ENCODE assay signal across 21 cellular contexts in genomic region chr2:27776696-27777095, GRCh38. TPM values are rescaled to one million over a fixed set of nuclear protein-coding genes. Genes with fewer than 3 reads are reported as not detected.
A peak's percentile ranks its signal among the peaks of the same experiment; 100 is the strongest.
DNase-seq lines count a peak whose midpoint lies in the region; ATAC-seq and TF ChIP-seq lines count a peak whose summit lies in the region.
"Had no signal": no experiment of that assay in that cellular context is flagged by ENCODE, and none has a peak within 500 bp of the region (broad histone marks: within the 10 kb centered on the region; RNA-seq: fewer than 3 reads in every experiment).

No MANE protein-coding gene starts in this region.

- TF ChIP-seq CTCF in MCF 10A (IDR thresholded peaks at IDR 0.05; ENCODE audit: unreplicated experiment) (no peak), breast epithelium (IDR thresholded peaks at IDR 0.05) (no peak), transverse colon (IDR thresholded peaks at IDR 0.05) (no peak)

- H3K36me3 Mint-ChIP-seq in MCF 10A (ENCODE audit: insufficient read depth, unreplicated experiment): peaks cover 89% of the 10 kb centered on the region

- WGBS in transverse colon (ENCODE audit: low coverage in 1 of 2), 2 donors: 83% methylated on average over 3 of the region's 3 CpGs

- in situ Hi-C loops in transverse colon (cut with MboI; ENCODE audit: low pct_ligation_motif_present in 1 of 4, low pct_unique_long_range_greater_than_20kb in 1 of 4, low sequenced_read_pairs in 3 of 4): no loop called here

- no peaks in the 10 kb centered on the region for H3K27me3 Mint-ChIP-seq in MCF 10A (ENCODE audit: insufficient read depth, unreplicated experiment)
- H3K27me3 Mint-ChIP-seq: activated naive CD4-positive, alpha-beta T cell treated with anti-CD3 and anti-CD28 coated beads, Interleukin-2, amount 50 U/mL, for 24 hours; B cell had no signal

- no peak for TF ChIP-seq EP300 in transverse colon (IDR thresholded peaks at IDR 0.05; ENCODE audit: low read depth)

- no peak overlapping the region for H3K9ac ChIP-seq in muscle layer of colon (ENCODE audit: low read length)
- H3K9ac ChIP-seq: KMS-11 had no signal

- H3K9me3 Mint-ChIP-seq in MCF 10A (ENCODE audit: unreplicated experiment): no peaks in the 10 kb centered on the region
- H3K9me3 Mint-ChIP-seq: activated naive CD4-positive, alpha-beta T cell treated with anti-CD3 and anti-CD28 coated beads, Interleukin-2, amount 50 U/mL, for 24 hours; nephron had no signal

- peaks cover 5 to 7% of the 10 kb centered on the region in 2 donors for H3K4me1 ChIP-seq in breast epithelium
- peaks cover 63% of the 10 kb centered on the region for H3K4me1 ChIP-seq in muscle layer of colon (ENCODE audit: insufficient read depth, low read length)
- peaks cover 11 to 49% (median 16%) of the 10 kb centered on the region in 4 donors for H3K4me1 ChIP-seq in transverse colon

- peak overlapping the region in 1 of 2 donors; percentile 6 for H3K27ac ChIP-seq in breast epithelium
- peak overlapping the region; percentile 36 for H3K27ac ChIP-seq in muscle layer of colon (ENCODE audit: low read depth, low read length)
- peak overlapping the region; percentile 56 to 79 (median 68) for H3K27ac ChIP-seq in transverse colon
- H3K27ac ChIP-seq: KMS-11, pancreas had no signal

- H3K4me3 Mint-ChIP-seq in MCF 10A (ENCODE audit: unreplicated experiment): peak overlapping the region; percentile 60
- H3K4me3 Mint-ChIP-seq: activated naive CD4-positive, alpha-beta T cell treated with anti-CD3 and anti-CD28 coated beads, Interleukin-2, amount 50 U/mL, for 24 hours; B cell; nephron had no signal

- peak overlapping the region; percentile 87 for H3K27ac Mint-ChIP-seq in MCF 10A (ENCODE audit: low read depth, unreplicated experiment)
- H3K27ac Mint-ChIP-seq: B cell, nephron had no signal

- POLR2A ChIA-PET in MCF 10A (lab: Yijun Ruan, JAX): interaction anchor here (0.7 to 6.9 kb wide), 18 partner anchors 9 to 620 kb away, joined by 3 to 45 read pairs (median 5); partner anchors contain the start of genes BABAM2, FOSL2 and RBKS

- H3K4me3 ChIP-seq in breast epithelium (no peak overlapping the region), muscle layer of colon (ENCODE audit: low read depth in 1 of 2, low read length in 2 of 2) (no peak overlapping the region), transverse colon (no peak overlapping the region)
- H3K4me3 ChIP-seq: pancreas, skin epidermis had no signal

- no TSS peak for BruUV-seq in MCF 10A (replicated peaks; lab: Mats Ljungman, UMichigan)

- intact Hi-C loops in MCF 10A (cut with micrococcal nuclease) (no loop called here), breast epithelium (cut with DNase I; ENCODE audit: low total_unique reads) (no loop called here), transverse colon (cut with DNase I; ENCODE audit: low total_unique reads) (no loop called here)

- DNase-seq in MCF 10A (ENCODE audit: unreplicated experiment): no peak
- DNase-seq in breast epithelium (ENCODE audit: low spot score in 2 of 2): no peak
- peak; percentile 90 for DNase-seq in amniotic epithelial cell (ENCODE audit: low read depth)
- no peak for DNase-seq in transverse colon
- no peak for DNase-seq in OCI-M1 (lab: John Stamatoyannopoulos, UW)
- DNase-seq: effector CD4-positive, alpha-beta T cell; mesendoderm; NCI-H1105; NCI-H2029 treated with DMSO at 0.1 percent for 48 hours; pancreas; SHP77 treated with DMSO at 0.1 percent for 48 hours; stimulated activated CD4-positive, alpha-beta T cell treated with anti-CD3 and anti-CD28 coated beads, Interleukin-1b, Interleukin-23, amount 100 ng/mL, for 48 hours had no signal

- CTCF ChIA-PET in MCF 10A (lab: Yijun Ruan, JAX): interaction anchor here (0.7 to 1.2 kb wide), 3 partner anchors 59 to 624 kb away, joined by 3 read pairs; no protein-coding TSS in a partner anchor

- peaks cover 50% of the 10 kb centered on the region for H3K4me1 Mint-ChIP-seq in MCF 10A (ENCODE audit: insufficient read depth, unreplicated experiment)

- H3K27me3 ChIP-seq in breast epithelium: no peaks in the 10 kb centered on the region
- no peaks in the 10 kb centered on the region for H3K27me3 ChIP-seq in muscle layer of colon (ENCODE audit: control insufficient read depth in 1 of 2, insufficient read depth in 2 of 2, low read length in 2 of 2)
- no peaks in the 10 kb centered on the region for H3K27me3 ChIP-seq in transverse colon
- H3K27me3 ChIP-seq: pancreas had no signal

- ATAC-seq in GM19328 (IDR thresholded peaks at IDR 0.05; ENCODE audit: unreplicated experiment) (no peak), HG02840 (IDR thresholded peaks at IDR 0.05; ENCODE audit: low FRiP score, unreplicated experiment) (no peak)
- ATAC-seq: esophagus mucosa, pancreas had no signal

- H3K9me3 ChIP-seq in breast epithelium (no peaks in the 10 kb centered on the region), muscle layer of colon (ENCODE audit: low read length) (no peaks in the 10 kb centered on the region), transverse colon (no peaks in the 10 kb centered on the region)
- H3K9me3 ChIP-seq: pancreas had no signal

- H3K36me3 ChIP-seq in breast epithelium (no peaks in the 10 kb centered on the region), muscle layer of colon (ENCODE audit: insufficient read depth, low read length) (peaks cover 14% of the 10 kb centered on the region), transverse colon (no peaks in the 10 kb centered on the region)

- TF ChIP-seq POLR2A in breast epithelium (IDR thresholded peaks at IDR 0.05) (no peak), transverse colon (IDR thresholded peaks at IDR 0.05) (no peak)

RNA-seq across cellular contexts. Expression of gene MRPL33, which starts 5.2 kb away (rescaled TPM):
- total RNA-seq in MCF 10A (2022): 204 and 233 TPM in 2 replicates
- total RNA-seq in breast epithelium: 10 to 100 TPM; 88.2 to 93.3 (median 89.7) TPM
- total RNA-seq in transverse colon: 10 to 100 TPM in 3 of 4 donors, 1 to 10 TPM in 1; 7.2 to 89.4 (median 45.7) TPM
